10 cellular contexts compared by ENCODE assay signal in the genomic region with DNA sequence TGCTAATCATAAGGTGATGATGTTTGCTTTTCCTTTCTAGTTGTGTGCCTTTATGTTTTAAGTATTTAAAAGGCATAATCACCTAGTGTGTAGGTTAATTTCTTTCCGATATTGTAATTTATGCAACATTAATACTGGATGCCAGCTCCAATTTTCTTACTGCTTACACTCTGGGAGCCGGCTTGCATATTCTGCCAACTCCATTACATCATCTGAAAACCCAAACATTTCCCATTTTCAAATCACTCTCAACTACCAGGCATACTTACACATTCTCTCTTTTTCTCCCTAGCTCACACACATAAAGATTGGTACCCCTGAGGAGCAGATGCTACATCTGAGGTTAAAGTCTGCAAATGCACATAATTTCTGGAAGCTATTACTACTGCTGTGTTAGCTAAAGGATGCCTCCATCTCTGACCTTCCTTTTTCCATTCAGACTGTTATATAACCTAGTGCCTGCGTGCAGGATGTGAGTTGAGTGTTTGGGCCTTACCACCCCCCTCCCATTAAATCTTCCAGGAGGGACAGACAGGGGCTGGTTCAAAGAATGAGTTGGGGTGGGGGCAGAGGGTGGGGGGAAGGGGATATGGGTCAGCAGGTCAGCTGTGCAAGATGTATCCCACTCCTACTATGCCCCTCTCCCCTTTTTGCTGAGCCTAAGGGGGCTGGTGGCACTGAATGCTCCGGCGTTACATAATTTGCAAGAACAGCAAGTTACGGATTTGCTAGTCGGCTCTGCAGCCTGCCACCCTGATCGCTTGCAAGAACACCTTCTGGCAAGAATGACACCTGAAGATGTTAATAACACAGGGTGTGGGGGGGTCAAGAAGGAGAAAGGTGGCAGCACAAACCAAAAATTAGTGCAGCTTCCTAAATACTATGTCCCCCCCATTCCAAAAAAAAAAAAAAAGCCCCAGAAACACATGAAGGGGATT. TPM values are rescaled to one million over a fixed set of nuclear protein-coding genes. Genes with fewer than 3 reads are reported as not detected.
DNase-seq lines count a peak whose midpoint lies in the region; ATAC-seq and TF ChIP-seq lines count a peak whose summit lies in the region.
"Had no signal": no experiment of that assay in that cellular context is flagged by ENCODE, and none has a peak within 500 bp of the region (broad histone marks: within the 10 kb centered on the region; RNA-seq: fewer than 3 reads in every experiment).

No MANE protein-coding gene starts in this region.

- peak in 1 of 2 donors; percentile 16 for TF ChIP-seq RAD21 in liver (IDR thresholded peaks at IDR 0.05)

- intact Hi-C loops in mammary epithelial cell (cut with micrococcal nuclease) (no loop called here), testis (cut with DNase I; ENCODE audit: low total_unique reads) (loop anchor here (5.0 kb wide), 1 partner anchor 69 kb away; no protein-coding TSS in a partner anchor)

- H3K27me3 ChIP-seq in mammary epithelial cell (ENCODE audit: insufficient read depth, low read length) (no peaks in the 10 kb centered on the region), liver (ENCODE audit: control insufficient read depth in 4 of 4, insufficient read depth in 4 of 4, low read length in 3 of 4) (no peaks in the 10 kb centered on the region), testis (no peaks in the 10 kb centered on the region)

- in situ Hi-C loops in mammary epithelial cell (cut with MboI; ENCODE audit: low sequenced_read_pairs in 2 of 2): no loop called here

- peak overlapping the region; percentile 65 to 92 (median 69) for H3K4me3 ChIP-seq in mammary epithelial cell (replicated peaks in 1 of 3; ENCODE audit: insufficient read depth in 1 of 3, low read depth in 2 of 3, low read length in 3 of 3)
- H3K4me3 ChIP-seq in liver (ENCODE audit: low read depth in 1 of 3, low read length in 3 of 3): peak overlapping the region in 2 of 3 donors; percentile 86 to 95
- peak overlapping the region; percentile 62 to 77 for H3K4me3 ChIP-seq in testis

- BruUV-seq in mammary epithelial cell (replicated peaks; lab: Mats Ljungman, UMichigan): no TSS peak

- WGBS in mammary epithelial cell (ENCODE audit: low coverage, missing lambda C conversion rate): 20% methylated on average over 5 of the region's 8 CpGs
- WGBS in liver: 9% methylated on average over 8 of the region's 8 CpGs
- WGBS in testis, 2 donors: 18 to 22% methylated on average over 8 of the region's 8 CpGs

- DNase-seq in NCI-H1092 treated with DMSO at 0.1 percent for 48 hours (lab: John Stamatoyannopoulos, UW): peak; percentile 10
- no peak for DNase-seq in NCI-H1092 (lab: John Stamatoyannopoulos, UW)
- no peak for DNase-seq in mammary epithelial cell
- DNase-seq in testis: no peak
- DNase-seq in HCEC 1CT: no peak
- DNase-seq in stimulated activated naive CD4-positive, alpha-beta T cell (lab: John Stamatoyannopoulos, UW): no peak
- DNase-seq: KG1 had no signal

- peak overlapping the region; percentile 89 for H2AFZ ChIP-seq in mammary epithelial cell (ENCODE audit: low read depth, low read length)

- TF ChIP-seq CTCF in mammary epithelial cell (conservative IDR thresholded peaks at IDR 0.05 in 1 of 2, IDR thresholded peaks at IDR 0.05 in 1 of 2; ENCODE audit: extremely low read depth in 1 of 2, insufficient read depth in 1 of 2, low read depth in 1 of 2, low read length in 2 of 2) (no peak), liver (IDR thresholded peaks at IDR 0.05; ENCODE audit: low read depth, low read length, missing input control) (no peak), testis (IDR thresholded peaks at IDR 0.05) (no peak)

- no peaks in the 10 kb centered on the region for H3K9me3 ChIP-seq in mammary epithelial cell (replicated peaks; ENCODE audit: insufficient read depth, low read length)
- H3K9me3 ChIP-seq in liver (ENCODE audit: control insufficient read depth in 4 of 4, low read length in 3 of 4): no peaks in the 10 kb centered on the region
- no peaks in the 10 kb centered on the region for H3K9me3 ChIP-seq in testis

- H4K20me1 ChIP-seq in mammary epithelial cell (ENCODE audit: insufficient read depth, low read length): no peaks in the 10 kb centered on the region

- dilution Hi-C loops in mammary epithelial cell (cut with HindIII; ENCODE audit: low sequenced_read_pairs): no loop called here

- H3K36me3 ChIP-seq in mammary epithelial cell (ENCODE audit: insufficient read depth, low read length) (no peaks in the 10 kb centered on the region), liver (ENCODE audit: control insufficient read depth in 4 of 4, insufficient read depth in 3 of 4, low read depth in 1 of 4, low read length in 3 of 4) (no peaks in the 10 kb centered on the region), testis (ENCODE audit: low read depth, missing control alignments) (no peaks in the 10 kb centered on the region)

- H3K9ac ChIP-seq in mammary epithelial cell (ENCODE audit: insufficient read depth, low read length) (no peak overlapping the region), liver (ENCODE audit: low read depth in 1 of 2, low read length in 2 of 2) (peak overlapping the region in 1 of 2 donors; percentile 11)

- no peak for TF ChIP-seq POLR2A in testis (IDR thresholded peaks at IDR 0.05)

- CTCF ChIA-PET in mammary epithelial cell (lab: Charles Lee; ENCODE audit: low non-redundant PET): no interaction called here

- peak overlapping the region; percentile 99 for H3K4me2 ChIP-seq in mammary epithelial cell (ENCODE audit: insufficient read depth, low read depth, low read length)

- H3K4me1 ChIP-seq in mammary epithelial cell (ENCODE audit: insufficient read depth, low read length): no peaks in the 10 kb centered on the region
- peaks cover 4 to 25% (median 22%) of the 10 kb centered on the region in 4 donors for H3K4me1 ChIP-seq in liver (ENCODE audit: control insufficient read depth in 4 of 4, insufficient read depth in 4 of 4, low read length in 3 of 4)
- H3K4me1 ChIP-seq in testis: peaks cover 5% of the 10 kb centered on the region

- H3K27ac ChIP-seq in mammary epithelial cell (ENCODE audit: insufficient read depth, low read depth, low read length) (no peak overlapping the region), liver (ENCODE audit: low read depth in 1 of 2, low read length in 2 of 2) (peak overlapping the region; percentile 79 to 87), testis (no peak overlapping the region)
- H3K27ac ChIP-seq: 22Rv1 had no signal

- peaks cover 10% of the 10 kb centered on the region for H3K79me2 ChIP-seq in mammary epithelial cell (ENCODE audit: insufficient read depth, low read length)

- no peak for ATAC-seq in HG02884 (IDR thresholded peaks at IDR 0.05; ENCODE audit: unreplicated experiment)

TF ChIP-seq in liver, 16 proteins besides CTCF, POLR2A, EP300 and RAD21:
- TF ChIP-seq, protein P1, sequence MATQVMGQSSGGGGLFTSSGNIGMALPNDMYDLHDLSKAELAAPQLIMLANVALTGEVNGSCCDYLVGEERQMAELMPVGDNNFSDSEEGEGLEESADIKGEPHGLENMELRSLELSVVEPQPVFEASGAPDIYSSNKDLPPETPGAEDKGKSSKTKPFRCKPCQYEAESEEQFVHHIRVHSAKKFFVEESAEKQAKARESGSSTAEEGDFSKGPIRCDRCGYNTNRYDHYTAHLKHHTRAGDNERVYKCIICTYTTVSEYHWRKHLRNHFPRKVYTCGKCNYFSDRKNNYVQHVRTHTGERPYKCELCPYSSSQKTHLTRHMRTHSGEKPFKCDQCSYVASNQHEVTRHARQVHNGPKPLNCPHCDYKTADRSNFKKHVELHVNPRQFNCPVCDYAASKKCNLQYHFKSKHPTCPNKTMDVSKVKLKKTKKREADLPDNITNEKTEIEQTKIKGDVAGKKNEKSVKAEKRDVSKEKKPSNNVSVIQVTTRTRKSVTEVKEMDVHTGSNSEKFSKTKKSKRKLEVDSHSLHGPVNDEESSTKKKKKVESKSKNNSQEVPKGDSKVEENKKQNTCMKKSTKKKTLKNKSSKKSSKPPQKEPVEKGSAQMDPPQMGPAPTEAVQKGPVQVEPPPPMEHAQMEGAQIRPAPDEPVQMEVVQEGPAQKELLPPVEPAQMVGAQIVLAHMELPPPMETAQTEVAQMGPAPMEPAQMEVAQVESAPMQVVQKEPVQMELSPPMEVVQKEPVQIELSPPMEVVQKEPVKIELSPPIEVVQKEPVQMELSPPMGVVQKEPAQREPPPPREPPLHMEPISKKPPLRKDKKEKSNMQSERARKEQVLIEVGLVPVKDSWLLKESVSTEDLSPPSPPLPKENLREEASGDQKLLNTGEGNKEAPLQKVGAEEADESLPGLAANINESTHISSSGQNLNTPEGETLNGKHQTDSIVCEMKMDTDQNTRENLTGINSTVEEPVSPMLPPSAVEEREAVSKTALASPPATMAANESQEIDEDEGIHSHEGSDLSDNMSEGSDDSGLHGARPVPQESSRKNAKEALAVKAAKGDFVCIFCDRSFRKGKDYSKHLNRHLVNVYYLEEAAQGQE (IDR thresholded peaks at IDR 0.05): no peak
- TF ChIP-seq, protein P2, sequence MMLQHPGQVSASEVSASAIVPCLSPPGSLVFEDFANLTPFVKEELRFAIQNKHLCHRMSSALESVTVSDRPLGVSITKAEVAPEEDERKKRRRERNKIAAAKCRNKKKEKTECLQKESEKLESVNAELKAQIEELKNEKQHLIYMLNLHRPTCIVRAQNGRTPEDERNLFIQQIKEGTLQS (IDR thresholded peaks at IDR 0.05): peak; percentile 47
- TF ChIP-seq TAF1 (conservative IDR thresholded peaks at IDR 0.05): no peak

RNA-seq across cellular contexts. Expression of a gene that starts 2.5 kb away (rescaled TPM):
- total RNA-seq in mammary epithelial cell (10 to 100 TPM in 1 of 2 donors, 1 to 10 TPM in 1; 4.5 to 11.7 TPM), liver (10 to 100 TPM; 26.5 to 89.4 TPM), testis (100 to 1,000 TPM; 123 to 153 TPM)
- polyA plus RNA-seq in mammary epithelial cell (2.3 TPM), liver (10 to 100 TPM in 1 of 2 donors, 1 to 10 TPM in 1; 9.6 to 38.1 TPM), testis (ENCODE audit: insufficient read depth, low read depth, low replicate concordance) (26.3 TPM)
- polyA minus RNA-seq in mammary epithelial cell: 0.62 TPM

Comparison
In these comparisons a context has a peak if more than half of its experiments do, and no peak if none do; other contexts are left out.
1. H3K27ac ChIP-seq: peak in liver (2 of 2); none in mammary epithelial cell (single experiment) and testis (0 of 2).
2. Peak in every context shown above with its lines, with median percentiles within 50 percentile points of each other: H3K4me3 ChIP-seq.